In genomic region chr3:101704639-101705038, GRCh38 we compare ENCODE assay signal across 8 cellular contexts. TPM values are rescaled to one million over a fixed set of nuclear protein-coding genes. Genes with fewer than 3 reads are reported as not detected.
A peak's percentile ranks its signal among the peaks of the same experiment; 100 is the strongest.
DNase-seq lines count a peak whose midpoint lies in the region; ATAC-seq and TF ChIP-seq lines count a peak whose summit lies in the region.
"Not testable (repeated sequence)": the region's sequence is repeated elsewhere in the genome, so short reads cannot be mapped to it uniquely, and the experiment has no call there.

No MANE protein-coding gene starts in this region.

- H3K36me3 ChIP-seq in GM23248 (ENCODE audit: low read depth); mammary epithelial cell (ENCODE audit: insufficient read depth, low read length); lung (ENCODE audit: control insufficient read depth in 2 of 2, insufficient read depth in 2 of 2, low read length in 2 of 2); upper lobe of right lung: not testable (repeated sequence)

- dilution Hi-C loops in mammary epithelial cell (cut with HindIII; ENCODE audit: low sequenced_read_pairs), result not testable (repeated sequence)

- H3K27ac ChIP-seq in GM23248; mammary epithelial cell (ENCODE audit: insufficient read depth, low read depth, low read length); foreskin keratinocyte: not testable (repeated sequence)
- H3K27ac ChIP-seq in lung (ENCODE audit: low read depth in 1 of 2, low read length in 1 of 2), result peak overlapping the region in 1 of 2 donors; percentile 73
- peak overlapping the region; percentile 56 for H3K27ac ChIP-seq in upper lobe of right lung

- in situ Hi-C loops in GM23248 (cut with MboI); mammary epithelial cell (cut with MboI; ENCODE audit: low sequenced_read_pairs in 2 of 2): not testable (repeated sequence)

- not testable (repeated sequence) for H3K4me2 ChIP-seq in GM23248 (ENCODE audit: unreplicated experiment); mammary epithelial cell (ENCODE audit: insufficient read depth, low read depth, low read length)

- peak; percentile 52 for DNase-seq in GM23248
- peak; percentile 67 for DNase-seq in LHCN-M2 (ENCODE audit: low read depth)
- DNase-seq in RKO (ENCODE audit: low spot score), result peak; percentile 51
- peak; percentile 53 for DNase-seq in mammary epithelial cell
- DNase-seq in foreskin keratinocyte, result peak in 1 of 2 donors; percentile 64
- not testable (repeated sequence) for DNase-seq in lung (ENCODE audit: low spot score); upper lobe of right lung

- ATAC-seq in esophagus mucosa, result peak; percentile 80
- peak; percentile 60 for ATAC-seq in foreskin keratinocyte
- ATAC-seq in lung (ENCODE audit: insufficient read depth, low FRiP score), result peak; percentile 49
- not testable (repeated sequence) for ATAC-seq in upper lobe of right lung

- H3K4me1 ChIP-seq in GM23248 (ENCODE audit: insufficient read depth); lung (ENCODE audit: control insufficient read depth in 2 of 2, insufficient read depth in 2 of 2, low read length in 2 of 2); upper lobe of right lung: not testable (repeated sequence)
- H3K4me1 ChIP-seq in mammary epithelial cell (ENCODE audit: insufficient read depth, low read length) (peaks cover 14% of the 10 kb centered on the region), foreskin keratinocyte (peaks cover 17% of the 10 kb centered on the region)

- H3K9me2 ChIP-seq in GM23248 (ENCODE audit: insufficient read depth), result not testable (repeated sequence)

- H2AFZ ChIP-seq in GM23248; mammary epithelial cell (ENCODE audit: low read depth, low read length): not testable (repeated sequence)

- WGBS in GM23248 (ENCODE audit: low coverage in 1 of 2, low lambda C conversion rate in 2 of 2, missing lambda C conversion rate in 2 of 2), 2 experiments, result 0 to 28% methylated on average over 1 to 2 of the region's 2 CpGs
- WGBS in mammary epithelial cell (ENCODE audit: low coverage, missing lambda C conversion rate), result 55% methylated on average over 1 of the region's 2 CpGs
- WGBS in lung, 2 donors, result 61 to 83% methylated on average over 2 of the region's 2 CpGs

- not testable (repeated sequence) for H3K9ac ChIP-seq in GM23248; mammary epithelial cell (ENCODE audit: insufficient read depth, low read length)

- BruUV-seq in mammary epithelial cell (replicated peaks; lab: Mats Ljungman, UMichigan), result not testable (repeated sequence)

- H3K79me2 ChIP-seq in GM23248 (ENCODE audit: insufficient read depth); mammary epithelial cell (ENCODE audit: insufficient read depth, low read length): not testable (repeated sequence)

- H3K27me3 ChIP-seq in GM23248 (replicated peaks; ENCODE audit: insufficient read depth); mammary epithelial cell (ENCODE audit: insufficient read depth, low read length); foreskin keratinocyte; lung (ENCODE audit: control insufficient read depth, insufficient read depth); upper lobe of right lung: not testable (repeated sequence)

- CTCF ChIA-PET in mammary epithelial cell (lab: Charles Lee; ENCODE audit: low non-redundant PET), result not testable (repeated sequence)

- not testable (repeated sequence) for TF ChIP-seq CTCF in mammary epithelial cell (conservative IDR thresholded peaks at IDR 0.05 in 1 of 2, IDR thresholded peaks at IDR 0.05 in 1 of 2; ENCODE audit: extremely low read depth in 1 of 2, insufficient read depth in 1 of 2, low read depth in 1 of 2, low read length in 2 of 2); foreskin keratinocyte (conservative IDR thresholded peaks at IDR 0.05); lung (IDR thresholded peaks at IDR 0.05; ENCODE audit: control extremely low read depth, extremely low read depth); upper lobe of right lung (IDR thresholded peaks at IDR 0.05)

- not testable (repeated sequence) for H3K4me3 ChIP-seq in GM23248; mammary epithelial cell (replicated peaks in 1 of 3; ENCODE audit: insufficient read depth in 1 of 3, low read depth in 2 of 3, low read length in 3 of 3); lung; upper lobe of right lung

- H3F3A ChIP-seq in GM23248 (ENCODE audit: insufficient read depth), result not testable (repeated sequence)

- intact Hi-C loops in mammary epithelial cell (cut with micrococcal nuclease), result loop anchor here (10.0 kb wide), 1 partner anchor 830 kb away; no protein-coding TSS in a partner anchor
- intact Hi-C loops in upper lobe of right lung (cut with DNase I), result not testable (repeated sequence)

- not testable (repeated sequence) for H4K20me1 ChIP-seq in GM23248 (ENCODE audit: insufficient read depth); mammary epithelial cell (ENCODE audit: insufficient read depth, low read length)

- not testable (repeated sequence) for H3K9me3 ChIP-seq in GM23248 (ENCODE audit: low read depth); mammary epithelial cell (replicated peaks; ENCODE audit: insufficient read depth, low read length); lung (ENCODE audit: control insufficient read depth in 2 of 2, insufficient read depth in 1 of 2, low read length in 1 of 2); upper lobe of right lung

RNA-seq across cellular contexts. Expression of gene RPL24, which starts 18.1 kb away (rescaled TPM):
- total RNA-seq in GM23248 (2014; rRNA removed; shearing (Covaris generic)), result 578 and 733 TPM in 2 replicates
- polyA plus RNA-seq in GM23248 (2016; fragmentation: Nextera tagmentation; extraction: Ambion mirVana) (490 TPM in 2 replicates), mammary epithelial cell (906 TPM), foreskin keratinocyte (1,671 and 1,692 TPM in 2 replicates), lung (1,000 to 10,000 TPM; 1,147 to 4,516 TPM)
- total RNA-seq in LHCN-M2 (2014; rRNA removed) (965 and 1,197 TPM in 2 replicates), mammary epithelial cell (1,000 to 10,000 TPM in 1 of 2 donors, 100 to 1,000 TPM in 1; 920 to 1,138 TPM), esophagus mucosa (942 TPM), foreskin keratinocyte (983 and 1,035 TPM in 2 replicates), lung (1,000 to 10,000 TPM in 1 of 2 donors, 100 to 1,000 TPM in 1; 883 to 1,468 TPM), upper lobe of right lung (821 TPM)
- 1,757 TPM for polyA plus RNA-seq in LHCN-M2 (2012)
- 633 TPM for polyA minus RNA-seq in mammary epithelial cell

RNA-seq across cellular contexts. Expression of gene CEP97, which starts 19.8 kb away (rescaled TPM):
- total RNA-seq in GM23248 (2014; rRNA removed; shearing (Covaris generic)), result 9.8 and 25.8 TPM in 2 replicates
- polyA plus RNA-seq in GM23248 (2016; fragmentation: Nextera tagmentation; extraction: Ambion mirVana), result 3.3 and 4.3 TPM in 2 replicates
- 26.1 and 28.8 TPM in 2 replicates for total RNA-seq in LHCN-M2 (2014; rRNA removed)
- polyA plus RNA-seq in LHCN-M2 (2012), result 2.3 TPM
- 10 to 100 TPM; 15.7 to 15.9 TPM for total RNA-seq in mammary epithelial cell
- 1.6 TPM for polyA plus RNA-seq in mammary epithelial cell
- 8.9 TPM for polyA minus RNA-seq in mammary epithelial cell
- 4.6 TPM for total RNA-seq in esophagus mucosa
- total RNA-seq in foreskin keratinocyte, result 11.1 and 12.0 TPM in 2 replicates
- 1.0 and 1.4 TPM in 2 replicates for polyA plus RNA-seq in foreskin keratinocyte
- total RNA-seq in lung, result 10 to 100 TPM; 11.1 to 21.0 TPM
- 1 to 10 TPM; 1.9 to 2.1 TPM for polyA plus RNA-seq in lung
- total RNA-seq in upper lobe of right lung, result 7.6 TPM

RNA-seq across cellular contexts. Expression of gene ZBTB11, which starts 27.7 kb away (rescaled TPM):
- total RNA-seq in GM23248 (2014; rRNA removed; shearing (Covaris generic)), result 21.4 and 21.5 TPM in 2 replicates
- polyA plus RNA-seq in GM23248 (2016; fragmentation: Nextera tagmentation; extraction: Ambion mirVana) (8.5 and 8.7 TPM in 2 replicates), mammary epithelial cell (6.9 TPM), foreskin keratinocyte (3.3 and 3.7 TPM in 2 replicates), lung (1 to 10 TPM; 7.5 to 9.3 TPM)
- total RNA-seq in LHCN-M2 (2014; rRNA removed) (19.1 and 19.2 TPM in 2 replicates), mammary epithelial cell (10 to 100 TPM; 20.3 to 25.3 TPM), esophagus mucosa (10.0 TPM), foreskin keratinocyte (19.7 and 20.5 TPM in 2 replicates), lung (10 to 100 TPM; 14.3 to 42.5 TPM), upper lobe of right lung (22.8 TPM)
- 4.0 TPM for polyA plus RNA-seq in LHCN-M2 (2012)
- 8.1 TPM for polyA minus RNA-seq in mammary epithelial cell
